Comparison of ENCODE assay signal across 12 cellular contexts in the genomic region with DNA sequence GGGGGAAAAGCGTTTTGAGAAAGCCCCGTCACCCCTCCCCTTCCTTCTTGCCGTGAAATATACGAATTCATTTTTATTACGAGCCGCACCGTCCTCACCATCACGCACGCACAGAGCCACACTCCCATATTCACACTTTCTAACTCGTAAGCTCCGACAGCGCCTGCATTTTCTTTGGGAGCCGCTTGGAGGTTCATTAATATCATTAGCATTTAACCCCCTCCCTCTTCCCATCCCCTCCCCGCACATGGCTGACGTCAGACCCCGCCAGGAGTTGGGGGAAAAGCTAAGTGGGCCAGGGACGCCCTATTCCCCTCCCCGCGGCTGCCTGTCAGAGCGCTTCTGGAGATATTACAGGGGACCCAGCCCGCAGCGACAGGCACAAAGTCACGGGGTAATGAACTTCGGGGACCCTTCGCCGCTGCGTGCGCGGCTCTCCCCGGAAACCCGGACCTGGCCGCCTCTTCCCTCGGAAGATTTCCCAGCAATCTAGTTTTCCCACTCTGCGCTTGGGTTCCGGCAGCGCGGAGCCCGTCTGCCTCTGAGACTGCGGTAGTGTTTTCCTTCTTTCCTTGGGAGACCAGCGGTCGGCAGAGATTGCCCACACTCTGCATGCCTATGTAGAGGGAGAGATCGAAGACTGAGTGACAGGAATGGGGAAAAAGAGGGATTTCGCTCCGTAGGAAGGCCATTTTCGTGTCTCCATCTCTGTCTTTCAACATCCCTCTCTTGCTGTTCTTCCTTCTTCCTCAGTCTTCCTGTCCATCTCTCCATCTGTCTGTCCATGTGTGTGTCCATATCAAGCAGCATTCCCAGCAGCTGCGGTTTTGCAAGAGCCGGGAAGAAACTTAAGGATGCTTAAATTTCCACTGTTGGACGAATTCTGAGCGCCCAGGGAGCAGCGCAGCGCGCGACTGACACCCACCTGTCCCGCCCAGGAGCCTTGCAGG. TPM values are rescaled to one million over a fixed set of nuclear protein-coding genes. Genes with fewer than 3 reads are reported as not detected.
A peak's percentile ranks its signal among the peaks of the same experiment; 100 is the strongest.
DNase-seq lines count a peak whose midpoint lies in the region; ATAC-seq, FAIRE-seq and TF ChIP-seq lines count a peak whose summit lies in the region.
"Had no signal": no experiment of that assay in that cellular context is flagged by ENCODE, and none has a peak within 500 bp of the region (broad histone marks: within the 10 kb centered on the region; RNA-seq: fewer than 3 reads in every experiment).

A gene (plus strand): TSS at position 309 of the 950 bp plus-strand sequence. CDS start 744 bp downstream, outside the sequence.

- no peaks in the 10 kb centered on the region for H3K9me3 Mint-ChIP-seq in CD4-positive, alpha-beta T cell
- H3K9me3 Mint-ChIP-seq in astrocyte (ENCODE audit: unreplicated experiment), result peaks cover 22% of the 10 kb centered on the region

- H3K9me3 ChIP-seq in CD4-positive, alpha-beta T cell (ENCODE audit: control insufficient read depth, low read length), result no peaks in the 10 kb centered on the region
- no peaks in the 10 kb centered on the region for H3K9me3 ChIP-seq in astrocyte (ENCODE audit: insufficient read depth, low read depth, low read length)

- intact Hi-C loops in CD4-positive, alpha-beta T cell (cut with DNase I, micrococcal nuclease), result no loop called here

- peak within 1 kb of the TSS; percentile 30 for H3K4me3 Mint-ChIP-seq in CD4-positive, alpha-beta T cell
- H3K4me3 Mint-ChIP-seq in astrocyte (ENCODE audit: unreplicated experiment), result peak within 1 kb of the TSS; percentile 76

- peaks cover 100% of the 10 kb centered on the region for H3K27me3 ChIP-seq in CD4-positive, alpha-beta T cell (ENCODE audit: control insufficient read depth, insufficient read depth, low read length)
- peaks cover 94% of the 10 kb centered on the region for H3K27me3 ChIP-seq in astrocyte (ENCODE audit: insufficient read depth, low read length)

- no peak within 1 kb of the TSS for H3K27ac Mint-ChIP-seq in CD4-positive, alpha-beta T cell
- H3K27ac Mint-ChIP-seq in astrocyte (ENCODE audit: unreplicated experiment), result peak within 1 kb of the TSS; percentile 84

- H3K4me2 ChIP-seq in astrocyte (ENCODE audit: low read length), result peak within 1 kb of the TSS; percentile 78

- no peak within 1 kb of the TSS for H3K9ac ChIP-seq in astrocyte (ENCODE audit: low read length)

- H4K20me1 ChIP-seq in astrocyte (ENCODE audit: insufficient read depth, low read length), result no peaks in the 10 kb centered on the region

- H3K27me3 Mint-ChIP-seq in CD4-positive, alpha-beta T cell, result peaks cover 94% of the 10 kb centered on the region
- peaks cover 83% of the 10 kb centered on the region for H3K27me3 Mint-ChIP-seq in astrocyte (ENCODE audit: low read depth, unreplicated experiment)

- POLR2A ChIA-PET in CD4-positive, alpha-beta T cell (lab: Charles Lee), result no interaction called here

- no peaks in the 10 kb centered on the region for H3K79me2 ChIP-seq in astrocyte (ENCODE audit: insufficient read depth, low read length)

- CTCF ChIA-PET in CD4-positive, alpha-beta T cell (lab: Charles Lee), result no interaction called here

- peak within 1 kb of the TSS; percentile 67 for H2AFZ ChIP-seq in astrocyte (ENCODE audit: low read depth, low read length)

- H3K36me3 ChIP-seq in astrocyte (ENCODE audit: insufficient read depth, low read length), result no peaks in the 10 kb centered on the region

- H3K4me3 ChIP-seq in astrocyte (ENCODE audit: insufficient read depth, low read depth, low read length), result peak within 1 kb of the TSS; percentile 25

- H3K36me3 Mint-ChIP-seq in CD4-positive, alpha-beta T cell (ENCODE audit: low read depth), result no peaks in the 10 kb centered on the region
- peaks cover 9% of the 10 kb centered on the region for H3K36me3 Mint-ChIP-seq in astrocyte (ENCODE audit: low read depth, unreplicated experiment)

- H3K27ac ChIP-seq in CD4-positive, alpha-beta T cell (ENCODE audit: low read depth, low read length), result no peak within 1 kb of the TSS
- no peak within 1 kb of the TSS for H3K27ac ChIP-seq in astrocyte (ENCODE audit: low read depth, low read length)

- peaks cover 24% of the 10 kb centered on the region for H3K4me1 ChIP-seq in astrocyte (ENCODE audit: insufficient read depth, low read length)

- peaks cover 47% of the 10 kb centered on the region for H3K4me1 Mint-ChIP-seq in CD4-positive, alpha-beta T cell (ENCODE audit: low read depth)
- peaks cover 18% of the 10 kb centered on the region for H3K4me1 Mint-ChIP-seq in astrocyte (ENCODE audit: low read depth, unreplicated experiment)

- FAIRE-seq in astrocyte (lab: Jason Lieb, UNC), result no peak
- FAIRE-seq: GM12891 had no signal

- no peak for TF ChIP-seq CTCF in CD4-positive, alpha-beta T cell (IDR thresholded peaks at IDR 0.05)
- TF ChIP-seq CTCF in astrocyte (IDR thresholded peaks at IDR 0.05; ENCODE audit: insufficient read depth, low read depth, low read length), result no peak

- DNase-seq in CD4-positive, alpha-beta T cell, result no peak
- peak; percentile 77 for DNase-seq in HuH-7.5 (ENCODE audit: low spot score)
- no peak for DNase-seq in astrocyte (ENCODE audit: low read depth)
- DNase-seq in midbrain (lab: John Stamatoyannopoulos, UW), result peak; percentile 51
- no peak for DNase-seq in H4 (ENCODE audit: low spot score)
- DNase-seq in OCI-M1 (lab: John Stamatoyannopoulos, UW), result no peak
- DNase-seq in activated effector memory CD4-positive, alpha-beta T cell treated with Interleukin-2 at 50 U/mL for 16 hours, result no peak
- DNase-seq: left ventricle myocardium superior had no signal

- ATAC-seq in CD4-positive, alpha-beta T cell (ENCODE audit: poor library complexity), result no peak
- ATAC-seq in GM18511 (IDR thresholded peaks at IDR 0.05; ENCODE audit: unreplicated experiment), result no peak
- ATAC-seq: left ventricle myocardium superior had no signal

RNA-seq across cellular contexts. Expression of the gene that starts here (rescaled TPM):
- not detected for total RNA-seq in CD4-positive, alpha-beta T cell
- total RNA-seq in astrocyte, result not detected in 2 replicates
- 0.39 and 0.51 TPM in 2 replicates for total RNA-seq in H4 (2014; rRNA removed; shearing (Covaris generic))
- total RNA-seq: activated CD8-positive, alpha-beta memory T cell treated with anti-CD3 and anti-CD28 coated beads for 36 hours; left ventricle myocardium superior; subcutaneous adipose tissue had no signal

Comparison
In these comparisons a context has a peak if more than half of its experiments do, and no peak if none do; other contexts are left out.
1. DNase-seq: peak in HuH-7.5 (single experiment) and midbrain (single experiment); none in CD4-positive, alpha-beta T cell (0 of 10), astrocyte (single experiment), H4 (single experiment), OCI-M1 (single experiment) and activated effector memory CD4-positive, alpha-beta T cell treated with Interleukin-2 at 50 U/mL for 16 hours (single experiment).